In the genomic region with DNA sequence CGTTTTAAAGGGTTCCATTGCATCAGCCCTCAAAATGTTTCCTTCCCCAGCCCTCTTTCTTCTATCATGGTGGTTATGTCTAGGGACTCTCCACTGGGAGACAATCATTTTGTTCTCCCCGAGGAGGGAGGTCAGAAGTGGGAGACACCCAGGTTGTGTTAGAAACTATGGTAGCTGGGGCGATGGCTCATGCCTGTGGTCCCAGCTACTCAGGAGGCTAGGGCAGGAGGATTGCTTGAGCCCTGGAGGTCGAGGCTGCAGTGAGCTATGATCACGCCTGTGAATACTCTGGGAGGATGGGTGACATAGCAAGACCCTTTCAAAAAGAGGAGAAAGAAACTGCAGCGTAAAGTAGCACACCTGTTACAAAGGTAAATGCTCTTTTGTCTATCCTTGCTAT, we compare ENCODE assay signal across 1 cellular context.
TF ChIP-seq lines count a peak whose summit lies in the region.

No MANE protein-coding gene starts in this region.

TF ChIP-seq in HCT116, 20 proteins besides CTCF, POLR2A, EP300 and RAD21 (continued from another document):
- TF ChIP-seq, protein P1, sequence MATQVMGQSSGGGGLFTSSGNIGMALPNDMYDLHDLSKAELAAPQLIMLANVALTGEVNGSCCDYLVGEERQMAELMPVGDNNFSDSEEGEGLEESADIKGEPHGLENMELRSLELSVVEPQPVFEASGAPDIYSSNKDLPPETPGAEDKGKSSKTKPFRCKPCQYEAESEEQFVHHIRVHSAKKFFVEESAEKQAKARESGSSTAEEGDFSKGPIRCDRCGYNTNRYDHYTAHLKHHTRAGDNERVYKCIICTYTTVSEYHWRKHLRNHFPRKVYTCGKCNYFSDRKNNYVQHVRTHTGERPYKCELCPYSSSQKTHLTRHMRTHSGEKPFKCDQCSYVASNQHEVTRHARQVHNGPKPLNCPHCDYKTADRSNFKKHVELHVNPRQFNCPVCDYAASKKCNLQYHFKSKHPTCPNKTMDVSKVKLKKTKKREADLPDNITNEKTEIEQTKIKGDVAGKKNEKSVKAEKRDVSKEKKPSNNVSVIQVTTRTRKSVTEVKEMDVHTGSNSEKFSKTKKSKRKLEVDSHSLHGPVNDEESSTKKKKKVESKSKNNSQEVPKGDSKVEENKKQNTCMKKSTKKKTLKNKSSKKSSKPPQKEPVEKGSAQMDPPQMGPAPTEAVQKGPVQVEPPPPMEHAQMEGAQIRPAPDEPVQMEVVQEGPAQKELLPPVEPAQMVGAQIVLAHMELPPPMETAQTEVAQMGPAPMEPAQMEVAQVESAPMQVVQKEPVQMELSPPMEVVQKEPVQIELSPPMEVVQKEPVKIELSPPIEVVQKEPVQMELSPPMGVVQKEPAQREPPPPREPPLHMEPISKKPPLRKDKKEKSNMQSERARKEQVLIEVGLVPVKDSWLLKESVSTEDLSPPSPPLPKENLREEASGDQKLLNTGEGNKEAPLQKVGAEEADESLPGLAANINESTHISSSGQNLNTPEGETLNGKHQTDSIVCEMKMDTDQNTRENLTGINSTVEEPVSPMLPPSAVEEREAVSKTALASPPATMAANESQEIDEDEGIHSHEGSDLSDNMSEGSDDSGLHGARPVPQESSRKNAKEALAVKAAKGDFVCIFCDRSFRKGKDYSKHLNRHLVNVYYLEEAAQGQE (IDR thresholded peaks at IDR 0.05; ENCODE audit: low read depth): no peak
- TF ChIP-seq, protein P2, sequence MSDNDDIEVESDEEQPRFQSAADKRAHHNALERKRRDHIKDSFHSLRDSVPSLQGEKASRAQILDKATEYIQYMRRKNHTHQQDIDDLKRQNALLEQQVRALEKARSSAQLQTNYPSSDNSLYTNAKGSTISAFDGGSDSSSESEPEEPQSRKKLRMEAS (IDR thresholded peaks at IDR 0.05): no peak
- TF ChIP-seq CBX3 (IDR thresholded peaks at IDR 0.05; ENCODE audit: low read depth) (no peak), TCF7L2 (IDR thresholded peaks at IDR 0.05; ENCODE audit: borderline replicate concordance, extremely low read depth, insufficient read depth, insufficient read length) (no peak), POLR2AphosphoS5 (IDR thresholded peaks at IDR 0.05; ENCODE audit: low read depth, low read length) (no peak), FOSL1 (IDR thresholded peaks at IDR 0.05; ENCODE audit: low read depth) (no peak), JUND (IDR thresholded peaks at IDR 0.05) (no peak), ZFX (IDR thresholded peaks at IDR 0.05) (no peak), SRF (IDR thresholded peaks at IDR 0.05; ENCODE audit: low read depth) (no peak)
TF ChIP-seq in HCT116: peak in this region for 0.
